14 cellular contexts compared by ENCODE assay signal in genomic region chr5:40826778-40827478, GRCh38. TPM values are rescaled to one million over a fixed set of nuclear protein-coding genes. Genes with fewer than 3 reads are reported as not detected.
DNase-seq lines count a peak whose midpoint lies in the region; TF ChIP-seq lines count a peak whose summit lies in the region.
"Had no signal": no experiment of that assay in that cellular context is flagged by ENCODE, and none has a peak within 500 bp of the region (broad histone marks: within the 10 kb centered on the region; RNA-seq: fewer than 3 reads in every experiment).

No MANE protein-coding gene starts in this region.

- no peak for TF ChIP-seq CTCF in PC-9 (conservative IDR thresholded peaks at IDR 0.05)
- TF ChIP-seq CTCF in WERI-Rb-1 (IDR thresholded peaks at IDR 0.05; ENCODE audit: low read depth, low read length) = no peak

- peaks cover 88% of the 10 kb centered on the region for H3F3A ChIP-seq in PC-9 (ENCODE audit: insufficient read depth, low read depth)

- CTCF ChIA-PET in PC-9 (lab: Charles Lee) = no interaction called here

- POLR2A ChIA-PET in PC-9 (lab: Charles Lee; ENCODE audit: unreplicated experiment) = interaction anchor here (0.6 to 1.1 kb wide), 3 partner anchors 29 to 1523 kb away, joined by 4 to 7 read pairs (median 5); partner anchors contain the start of gene PRKAA1

- H3K4me3 ChIP-seq in PC-9 (no peak overlapping the region), mesenchymal stem cell (ENCODE audit: insufficient read depth in 1 of 2, low read depth in 1 of 2, low read length in 2 of 2) (no peak overlapping the region), WERI-Rb-1 (ENCODE audit: low read depth, low read length) (no peak overlapping the region)
- H3K4me3 ChIP-seq: adrenal gland had no signal

- H3K4me1 ChIP-seq in PC-9 (replicated peaks; ENCODE audit: insufficient read depth) (peaks cover 11% of the 10 kb centered on the region), mesenchymal stem cell (ENCODE audit: control insufficient read depth, insufficient read depth, low read depth, low read length) (peaks cover 1% of the 10 kb centered on the region)

- peaks cover 31% of the 10 kb centered on the region for H3K79me2 ChIP-seq in PC-9 (ENCODE audit: low read depth)

- H3K27ac ChIP-seq in PC-9 (peak overlapping the region; percentile 21; the same call in 1 of the 2 replicates), mesenchymal stem cell (ENCODE audit: low read length, poor library complexity, severe bottlenecking) (no peak overlapping the region), WERI-Rb-1 (no peak overlapping the region)
- H3K27ac ChIP-seq: adrenal gland had no signal

- no peak overlapping the region for H2BK5ac ChIP-seq in mesenchymal stem cell (ENCODE audit: low read depth, low read length, poor library complexity, severe bottlenecking)

- H3K36me3 ChIP-seq in PC-9 (ENCODE audit: low read depth) (peaks cover 55% of the 10 kb centered on the region), mesenchymal stem cell (ENCODE audit: control insufficient read depth in 1 of 2, insufficient read depth in 2 of 2, low read depth in 1 of 2, low read length in 2 of 2) (peaks cover 36 to 66% of the 10 kb centered on the region in 2 experiments), WERI-Rb-1 (peaks cover 68% of the 10 kb centered on the region)

- H3K27me3 ChIP-seq in PC-9 (ENCODE audit: insufficient read depth, low read depth) = no peaks in the 10 kb centered on the region
- no peaks in the 10 kb centered on the region for H3K27me3 ChIP-seq in mesenchymal stem cell (ENCODE audit: control insufficient read depth in 1 of 2, insufficient read depth in 1 of 2, low read length in 2 of 2)
- no peaks in the 10 kb centered on the region for H3K27me3 ChIP-seq in WERI-Rb-1 (ENCODE audit: insufficient read depth, low read depth, severe bottlenecking)
- H3K27me3 ChIP-seq: adrenal gland had no signal

- H3K9me2 ChIP-seq in PC-9 (ENCODE audit: insufficient read depth) = no peaks in the 10 kb centered on the region

- DNase-seq in NCI-H82 (lab: John Stamatoyannopoulos, UW) (peak; percentile 11), NCI-H82 treated with DMSO at 0.1 percent for 48 hours (lab: John Stamatoyannopoulos, UW; ENCODE audit: unreplicated experiment) (no peak), PC-9 (no peak), mesenchymal stem cell (no peak), WERI-Rb-1 (no peak), inferior parietal cortex (ENCODE audit: extremely low spot score) (no peak)
- DNase-seq: adrenal gland; CD4-positive, alpha-beta memory T cell; cerebellar nuclear complex; immature natural killer cell; NCI-H187 treated with DMSO at 0.1 percent for 48 hours; NCI-H510A treated with DMSO at 0.1 percent for 48 hours; right cardiac atrium; stimulated activated CD4-positive, alpha-beta T cell treated with anti-CD3 and anti-CD28 coated beads, Interleukin-2, amount 100 ng/mL, for 48 hours had no signal

- H4K20me1 ChIP-seq in PC-9 (ENCODE audit: insufficient read depth) = peaks cover 66% of the 10 kb centered on the region

- intact Hi-C loops in PC-9 (cut with micrococcal nuclease; ENCODE audit: unreplicated experiment) = no loop called here

- H2AFZ ChIP-seq in PC-9 (no peak overlapping the region), mesenchymal stem cell (ENCODE audit: low read depth, low read length) (no peak overlapping the region)

- H2BK15ac ChIP-seq in mesenchymal stem cell (ENCODE audit: low read depth, poor library complexity, severe bottlenecking) = no peak overlapping the region

- H3K14ac ChIP-seq in mesenchymal stem cell (ENCODE audit: low read length in 2 of 2) = no peak overlapping the region

- H4K91ac ChIP-seq in mesenchymal stem cell (ENCODE audit: low read length) = no peak overlapping the region

- no peak overlapping the region for H3K18ac ChIP-seq in mesenchymal stem cell (ENCODE audit: low read depth in 1 of 2, low read length in 2 of 2)

- peaks cover 8% of the 10 kb centered on the region for H3K79me1 ChIP-seq in mesenchymal stem cell (replicated peaks; ENCODE audit: low read length, poor library complexity, severe bottlenecking)

- no TSS peak for BruUV-seq in PC-9 (replicated peaks; lab: Mats Ljungman, UMichigan)

- H3K4ac ChIP-seq in mesenchymal stem cell (ENCODE audit: low read depth in 1 of 2, low read length in 2 of 2) = no peak overlapping the region

- no peak overlapping the region for H2AK5ac ChIP-seq in mesenchymal stem cell (ENCODE audit: low read length, severe bottlenecking)

- H2BK12ac ChIP-seq in mesenchymal stem cell (ENCODE audit: low read length in 2 of 2) = no peak overlapping the region

- H3K23ac ChIP-seq in mesenchymal stem cell (ENCODE audit: low read length in 2 of 2) = no peak overlapping the region

- H3K9ac ChIP-seq in mesenchymal stem cell (ENCODE audit: low read length) = peak overlapping the region; percentile 36

- 99% methylated on average over 6 of the region's 7 CpGs for WGBS in mesenchymal stem cell

- no peak overlapping the region for H2BK120ac ChIP-seq in mesenchymal stem cell (ENCODE audit: low read depth, low read length)

- no peak overlapping the region for H3K4me2 ChIP-seq in PC-9
- no peak overlapping the region for H3K4me2 ChIP-seq in mesenchymal stem cell (ENCODE audit: low read length, poor library complexity, severe bottlenecking)

- no peaks in the 10 kb centered on the region for H3K9me3 ChIP-seq in PC-9 (ENCODE audit: insufficient read depth, low read depth)
- H3K9me3 ChIP-seq in mesenchymal stem cell (ENCODE audit: control insufficient read depth, low read length) = no peaks in the 10 kb centered on the region
- H3K9me3 ChIP-seq in WERI-Rb-1 (ENCODE audit: severe bottlenecking) = no peaks in the 10 kb centered on the region
- H3K9me3 ChIP-seq: adrenal gland had no signal

- H4K8ac ChIP-seq in mesenchymal stem cell (ENCODE audit: low read length) = peak overlapping the region; percentile 14

RNA-seq across cellular contexts. Expression of gene RPL37, which starts 8.1 kb away (rescaled TPM):
- total RNA-seq in PC-9 (2021) = 3,889 and 3,938 TPM in 2 replicates
- polyA plus RNA-seq in mesenchymal stem cell (2013, experiment 1 of 2) = 5,031 TPM
- 4,706 TPM for polyA plus RNA-seq in mesenchymal stem cell (2013, experiment 2 of 2)

RNA-seq across cellular contexts. Expression of gene CARD6, which starts 14.2 kb away (rescaled TPM):
- 10.8 and 16.1 TPM in 2 replicates for total RNA-seq in PC-9 (2021)
- 3.8 TPM for polyA plus RNA-seq in mesenchymal stem cell (2013, experiment 1 of 2)
- polyA plus RNA-seq in mesenchymal stem cell (2013, experiment 2 of 2) = 3.9 TPM

RNA-seq across cellular contexts. Expression of gene PRKAA1, which starts 28.8 kb away (rescaled TPM):
- 155 and 178 TPM in 2 replicates for total RNA-seq in PC-9 (2021)
- polyA plus RNA-seq in mesenchymal stem cell (2013, experiment 1 of 2) = 64.0 TPM
- polyA plus RNA-seq in mesenchymal stem cell (2013, experiment 2 of 2) = 64.5 TPM
